Comparison of ENCODE assay signal across 1 cellular context in genomic region chr1:182615468-182616129, GRCh38.
TF ChIP-seq lines count a peak whose summit lies in the region.

No MANE protein-coding gene starts in this region.

TF ChIP-seq in H1, 55 proteins besides CTCF, POLR2A, EP300 and RAD21 (continued from another document):
- TF ChIP-seq HDAC2 (IDR thresholded peaks at IDR 0.05; ENCODE audit: borderline replicate concordance in 1 of 2, low read depth in 2 of 2, low read length in 2 of 2) (0 out of 4 replicates have a peak, but pooled peaks of 1 of the 2 experiments have one; percentile 7), SP4 (IDR thresholded peaks at IDR 0.05; ENCODE audit: low read length) (no peak), TBP (IDR thresholded peaks at IDR 0.05; ENCODE audit: low read depth, low read length) (no peak), SIRT6 (IDR thresholded peaks at IDR 0.05; ENCODE audit: low read length) (no peak), TCF12 (IDR thresholded peaks at IDR 0.05; ENCODE audit: low read depth, low read length) (no peak), ATF2 (IDR thresholded peaks at IDR 0.05; ENCODE audit: low read length) (no peak), JUND (IDR thresholded peaks at IDR 0.05; ENCODE audit: low read length) (no peak), BRCA1 (IDR thresholded peaks at IDR 0.05; ENCODE audit: low read depth, low read length) (no peak), EZH2 (IDR thresholded peaks at IDR 0.05; ENCODE audit: low read depth, low read length, severe bottlenecking) (peak; percentile 56), TAF1 (IDR thresholded peaks at IDR 0.05; ENCODE audit: low read depth, low read length) (no peak; the same call in 1 of the 2 replicates), MAX (IDR thresholded peaks at IDR 0.05) (0 out of 2 replicates have a peak, but pooled peaks have one; percentile 7), POLR2AphosphoS5 (IDR thresholded peaks at IDR 0.05; ENCODE audit: low read depth, low read length) (0 out of 2 replicates have a peak, but pooled peaks have one; percentile 20), CREB1 (IDR thresholded peaks at IDR 0.05) (no peak), SP1 (IDR thresholded peaks at IDR 0.05; ENCODE audit: low read depth, low read length) (no peak)
